Comparison of ENCODE assay signal across 8 cellular contexts in the genomic region with DNA sequence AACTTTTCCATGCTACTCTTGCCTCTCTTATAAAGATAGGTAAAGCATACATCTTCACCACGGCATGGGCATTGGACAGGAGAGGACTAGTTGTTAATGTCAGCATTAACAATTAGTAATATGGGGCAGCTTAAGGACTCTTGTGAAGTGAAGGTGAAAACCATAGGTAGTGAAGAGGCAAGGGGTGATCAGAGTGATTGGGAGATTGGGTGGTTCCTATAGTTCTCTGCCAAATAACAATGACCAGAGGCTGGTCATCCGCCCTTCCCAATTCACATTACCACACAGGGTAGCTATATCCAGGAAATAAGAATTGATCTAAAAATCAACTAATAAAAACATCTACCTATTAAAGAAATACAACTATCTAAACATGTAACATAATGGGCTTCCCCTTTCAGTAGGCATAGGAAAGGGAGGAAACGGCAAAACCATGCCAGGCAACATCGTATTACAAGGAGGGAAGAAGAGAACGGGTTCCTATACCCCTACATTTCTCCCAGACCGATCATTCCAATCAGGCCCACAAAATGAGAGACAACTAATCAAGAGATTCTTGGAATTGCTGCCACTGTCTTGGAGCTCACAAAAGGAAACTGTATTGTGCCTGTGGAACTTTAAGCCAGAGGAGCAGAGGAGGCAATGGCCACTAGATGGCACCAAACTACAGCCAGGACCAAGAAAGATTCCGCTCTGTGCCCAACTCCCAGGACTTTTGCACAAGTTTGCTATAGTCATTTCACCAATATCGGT.
DNase-seq lines count a peak whose midpoint lies in the region; ATAC-seq lines count a peak whose summit lies in the region.

No MANE protein-coding gene starts in this region.

- peaks cover 5 to 10% (median 10%) of the 10 kb centered on the region in 4 donors for H3K4me1 Mint-ChIP-seq in naive thymus-derived CD8-positive, alpha-beta T cell
- peaks cover 9 to 12% of the 10 kb centered on the region in 2 donors for H3K4me1 Mint-ChIP-seq in stimulated activated naive B cell treated with anti-CD40 and anti-IgM and Interleukin-4, amounts not matched to agents 10 μg/mL and 1 μg/mL and 100 μg/mL, for 72 hours

- POLR2A ChIA-PET in naive thymus-derived CD8-positive, alpha-beta T cell (lab: Charles Lee), result interaction anchor here (1.2 kb wide), 1 partner anchor 122 kb away, joined by 9 read pairs; a partner anchor contains a TSS

- H3K9me3 ChIP-seq in NT2/D1 (ENCODE audit: insufficient read depth, low read length), result no peaks in the 10 kb centered on the region

- peak; percentile 45 for DNase-seq in COLO829 (ENCODE audit: low spot score)
- peak; percentile 81 for DNase-seq in NT2/D1 (ENCODE audit: low read depth, low spot score)
- peak; percentile 67 for DNase-seq in activated CD8-positive, alpha-beta memory T cell treated with anti-CD3 and anti-CD28 coated beads, Interleukin-2, amount 50 U/mL, for 4 hours
- peak; percentile 14 for DNase-seq in epithelial cell of prostate (ENCODE audit: low read depth, low spot score)
- DNase-seq in naive thymus-derived CD8-positive, alpha-beta T cell, result peak; percentile 27 to 76 (median 59)
- DNase-seq in stimulated activated naive B cell treated with anti-CD40 and anti-IgM and Interleukin-4, amounts not matched to agents 10 μg/mL and 1 μg/mL and 100 μg/mL, for 72 hours, result peak; percentile 50

- peaks cover 0 to 4% (median 0%) of the 10 kb centered on the region in 3 donors for H3K36me3 Mint-ChIP-seq in naive thymus-derived CD8-positive, alpha-beta T cell
- H3K36me3 Mint-ChIP-seq in stimulated activated naive B cell treated with anti-CD40 and anti-IgM and Interleukin-4, amounts not matched to agents 10 μg/mL and 1 μg/mL and 100 μg/mL, for 72 hours, result peaks cover 2 to 3% of the 10 kb centered on the region in 2 donors

- no peak overlapping the region for H3K27ac ChIP-seq in epithelial cell of prostate

- no peak overlapping the region for H3K9ac ChIP-seq in NT2/D1 (ENCODE audit: insufficient read length, low read depth)

- no peaks in the 10 kb centered on the region for H3K27me3 Mint-ChIP-seq in naive thymus-derived CD8-positive, alpha-beta T cell
- H3K27me3 Mint-ChIP-seq in stimulated activated naive B cell treated with anti-CD40 and anti-IgM and Interleukin-4, amounts not matched to agents 10 μg/mL and 1 μg/mL and 100 μg/mL, for 72 hours, result no peaks in the 10 kb centered on the region

- no peak overlapping the region for H3K4me3 ChIP-seq in NT2/D1 (ENCODE audit: insufficient read length, low read depth)

- peak overlapping the region in 1 of 10 donors; percentile 10 for H3K27ac Mint-ChIP-seq in naive thymus-derived CD8-positive, alpha-beta T cell
- peak overlapping the region; percentile 4 for H3K27ac Mint-ChIP-seq in stimulated activated naive B cell treated with anti-CD40 and anti-IgM and Interleukin-4, amounts not matched to agents 10 μg/mL and 1 μg/mL and 100 μg/mL, for 72 hours

- H3K4me1 ChIP-seq in NT2/D1 (ENCODE audit: insufficient read depth, insufficient read length), result no peaks in the 10 kb centered on the region

- ATAC-seq in GM19452 (IDR thresholded peaks at IDR 0.05; ENCODE audit: unreplicated experiment) (peak; percentile 96), HG03521 (IDR thresholded peaks at IDR 0.05; ENCODE audit: unreplicated experiment) (peak; percentile 85)
- peak; percentile 67 to 77 for ATAC-seq in naive thymus-derived CD8-positive, alpha-beta T cell
- ATAC-seq in stimulated activated naive B cell treated with anti-CD40 and anti-IgM and Interleukin-4, amounts not matched to agents 10 μg/mL and 1 μg/mL and 100 μg/mL, for 72 hours (replicated peaks), result peak; percentile 90 to 97

- no peaks in the 10 kb centered on the region for H3K9me3 Mint-ChIP-seq in naive thymus-derived CD8-positive, alpha-beta T cell
- no peaks in the 10 kb centered on the region for H3K9me3 Mint-ChIP-seq in stimulated activated naive B cell treated with anti-CD40 and anti-IgM and Interleukin-4, amounts not matched to agents 10 μg/mL and 1 μg/mL and 100 μg/mL, for 72 hours

- peak overlapping the region in 5 of 10 donors; percentile 19 to 57 (median 26) for H3K4me3 Mint-ChIP-seq in naive thymus-derived CD8-positive, alpha-beta T cell
- peak overlapping the region; percentile 76 to 78 for H3K4me3 Mint-ChIP-seq in stimulated activated naive B cell treated with anti-CD40 and anti-IgM and Interleukin-4, amounts not matched to agents 10 μg/mL and 1 μg/mL and 100 μg/mL, for 72 hours

- H3K27me3 ChIP-seq in NT2/D1 (ENCODE audit: insufficient read depth, insufficient read length), result no peaks in the 10 kb centered on the region

- H3K36me3 ChIP-seq in NT2/D1 (ENCODE audit: insufficient read depth, insufficient read length, low read length), result no peaks in the 10 kb centered on the region

Comparison
In these comparisons a context has a peak if more than half of its experiments do, and no peak if none do; other contexts are left out.
1. DNase-seq: peak in every context shown above with its lines; median percentile 81 in NT2/D1; 67 in activated CD8-positive, alpha-beta memory T cell treated with anti-CD3 and anti-CD28 coated beads, Interleukin-2, amount 50 U/mL, for 4 hours; 59 in naive thymus-derived CD8-positive, alpha-beta T cell; 50 in stimulated activated naive B cell treated with anti-CD40 and anti-IgM and Interleukin-4, amounts not matched to agents 10 μg/mL and 1 μg/mL and 100 μg/mL, for 72 hours; 45 in COLO829; 14 in epithelial cell of prostate.